In the genomic region with DNA sequence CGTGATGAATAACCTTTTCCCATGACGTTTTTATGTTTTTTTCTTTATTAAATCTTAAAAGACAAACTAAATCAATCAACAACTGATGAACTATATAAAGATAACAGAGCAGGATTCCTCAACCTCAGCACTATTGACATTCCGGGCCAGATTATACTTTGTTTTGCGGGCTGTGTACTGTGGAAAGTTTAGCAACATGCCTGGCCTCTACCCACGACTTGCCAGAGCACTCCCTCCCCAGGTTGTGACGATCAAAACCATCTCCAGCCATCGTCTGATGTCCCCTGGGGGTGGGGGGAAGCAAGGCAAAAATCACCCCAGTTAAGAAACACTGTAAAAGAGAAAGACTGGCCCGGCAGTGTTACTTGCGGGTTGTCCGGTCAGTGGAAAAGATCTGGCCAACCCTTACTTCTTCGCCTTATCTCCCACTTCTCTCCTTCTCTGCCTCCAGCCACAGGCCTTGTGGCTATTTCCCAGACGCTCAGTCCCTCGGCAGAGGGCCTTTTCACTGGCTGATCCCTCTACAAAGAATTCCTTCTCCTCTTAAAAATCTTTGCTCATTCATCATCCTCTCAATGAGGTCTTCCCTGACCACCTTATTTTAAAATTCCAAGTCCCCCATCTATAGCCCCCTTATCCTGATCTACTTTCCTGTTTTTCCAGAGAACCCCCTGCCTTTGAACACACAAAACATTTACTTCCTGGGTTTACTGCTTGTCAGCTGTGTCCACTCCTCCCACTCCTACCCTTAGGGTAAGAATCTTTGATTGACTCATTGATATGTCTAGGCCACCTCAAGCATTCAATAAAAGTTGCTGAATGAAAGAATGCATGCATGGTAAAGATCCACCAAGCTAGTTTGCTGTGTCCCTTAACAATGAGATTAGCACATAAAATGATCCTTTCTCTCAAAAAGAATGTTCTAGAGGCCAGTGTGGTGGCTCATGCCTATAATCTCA, we compare ENCODE assay signal across 1 cellular context.
TF ChIP-seq lines count a peak whose summit lies in the region.

No MANE protein-coding gene starts in this region.

TF ChIP-seq in IMR-90, 13 proteins besides CTCF, POLR2A, EP300 and RAD21:
- TF ChIP-seq MAFK (IDR thresholded peaks at IDR 0.05; ENCODE audit: low read depth, low read length) (no peak), MAZ (IDR thresholded peaks at IDR 0.05; ENCODE audit: borderline replicate concordance, low read depth, low read length) (no peak), BHLHE40 (IDR thresholded peaks at IDR 0.05; ENCODE audit: low read depth, low read length) (no peak), SMC3 (IDR thresholded peaks at IDR 0.05; ENCODE audit: low read depth, low read length) (no peak), FOS (IDR thresholded peaks at IDR 0.05; ENCODE audit: low read depth, low read length) (no peak), RFX5 (IDR thresholded peaks at IDR 0.05; ENCODE audit: low read depth, low read length) (no peak), MXI1 (IDR thresholded peaks at IDR 0.05; ENCODE audit: borderline replicate concordance, low read depth, low read length) (no peak), CEBPB (IDR thresholded peaks at IDR 0.05; ENCODE audit: low read depth, low read length) (no peak), NFE2L2 (IDR thresholded peaks at IDR 0.05; ENCODE audit: low read depth, low read length) (no peak), RCOR1 (IDR thresholded peaks at IDR 0.05; ENCODE audit: insufficient replicate concordance, low read length) (no peak), CHD1 (IDR thresholded peaks at IDR 0.05; ENCODE audit: low read depth, low read length) (no peak)
- TF ChIP-seq, protein P1, sequence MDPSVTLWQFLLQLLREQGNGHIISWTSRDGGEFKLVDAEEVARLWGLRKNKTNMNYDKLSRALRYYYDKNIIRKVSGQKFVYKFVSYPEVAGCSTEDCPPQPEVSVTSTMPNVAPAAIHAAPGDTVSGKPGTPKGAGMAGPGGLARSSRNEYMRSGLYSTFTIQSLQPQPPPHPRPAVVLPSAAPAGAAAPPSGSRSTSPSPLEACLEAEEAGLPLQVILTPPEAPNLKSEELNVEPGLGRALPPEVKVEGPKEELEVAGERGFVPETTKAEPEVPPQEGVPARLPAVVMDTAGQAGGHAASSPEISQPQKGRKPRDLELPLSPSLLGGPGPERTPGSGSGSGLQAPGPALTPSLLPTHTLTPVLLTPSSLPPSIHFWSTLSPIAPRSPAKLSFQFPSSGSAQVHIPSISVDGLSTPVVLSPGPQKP (IDR thresholded peaks at IDR 0.05; ENCODE audit: borderline replicate concordance, low read depth, low read length) = no peak
- TF ChIP-seq, protein P2, sequence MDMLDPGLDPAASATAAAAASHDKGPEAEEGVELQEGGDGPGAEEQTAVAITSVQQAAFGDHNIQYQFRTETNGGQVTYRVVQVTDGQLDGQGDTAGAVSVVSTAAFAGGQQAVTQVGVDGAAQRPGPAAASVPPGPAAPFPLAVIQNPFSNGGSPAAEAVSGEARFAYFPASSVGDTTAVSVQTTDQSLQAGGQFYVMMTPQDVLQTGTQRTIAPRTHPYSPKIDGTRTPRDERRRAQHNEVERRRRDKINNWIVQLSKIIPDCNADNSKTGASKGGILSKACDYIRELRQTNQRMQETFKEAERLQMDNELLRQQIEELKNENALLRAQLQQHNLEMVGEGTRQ (IDR thresholded peaks at IDR 0.05; ENCODE audit: low read depth, low read length) = no peak
